Comparison of ENCODE assay signal across 13 cellular contexts in genomic region chr3:189056612-189057352, GRCh38.
DNase-seq lines count a peak whose midpoint lies in the region; ATAC-seq and TF ChIP-seq lines count a peak whose summit lies in the region.
"Had no signal": no experiment of that assay in that cellular context is flagged by ENCODE, and none has a peak within 500 bp of the region (broad histone marks: within the 10 kb centered on the region; RNA-seq: fewer than 3 reads in every experiment).

No MANE protein-coding gene starts in this region.

- H3K4me1 ChIP-seq in heart left ventricle, result no peaks in the 10 kb centered on the region
- no peaks in the 10 kb centered on the region for H3K4me1 ChIP-seq in ovary (ENCODE audit: insufficient read depth)

- H3K9me3 ChIP-seq in heart left ventricle (peaks cover 0 to 17% (median 0%) of the 10 kb centered on the region in 12 donors), ovary (peaks cover 0 to 3% of the 10 kb centered on the region in 2 donors)

- H3K27ac ChIP-seq in heart left ventricle (no peak overlapping the region), ovary (no peak overlapping the region)

- H3K27me3 ChIP-seq in heart left ventricle (no peaks in the 10 kb centered on the region), ovary (no peaks in the 10 kb centered on the region)

- H3K36me3 ChIP-seq in heart left ventricle (no peaks in the 10 kb centered on the region), ovary (no peaks in the 10 kb centered on the region)

- no peak for TF ChIP-seq CTCF in heart left ventricle (IDR thresholded peaks at IDR 0.05)
- no peak for TF ChIP-seq CTCF in epithelial cell of esophagus (IDR thresholded peaks at IDR 0.05; ENCODE audit: insufficient read depth, low read depth, low read length, missing control alignments)
- TF ChIP-seq CTCF in ovary (IDR thresholded peaks at IDR 0.05), result no peak

- WGBS in heart left ventricle, 4 donors, result 66 to 81% (median 72%) methylated on average over 3 of the region's 3 CpGs
- WGBS in ovary, 3 donors, result 55 to 74% (median 73%) methylated on average over 3 of the region's 3 CpGs

- no peak for TF ChIP-seq EP300 in ovary (IDR thresholded peaks at IDR 0.05)

- H3K4me3 ChIP-seq in heart left ventricle (no peak overlapping the region), epithelial cell of esophagus (ENCODE audit: low read length) (no peak overlapping the region), ovary (no peak overlapping the region)
- H3K4me3 ChIP-seq: GM12878 had no signal

- ATAC-seq in Right ventricle myocardium superior (ENCODE audit: poor library complexity), result peak; percentile 65
- no peak for ATAC-seq in heart left ventricle
- ATAC-seq in sciatic nerve, result peak; percentile 48
- no peak for ATAC-seq in HG03159 (IDR thresholded peaks at IDR 0.05; ENCODE audit: unreplicated experiment)
- ATAC-seq: GM12878, HCT116 had no signal

- DNase-seq in Right ventricle myocardium superior (no peak), heart left ventricle (no peak), epithelial cell of esophagus (ENCODE audit: low read depth) (peak; percentile 30), sciatic nerve (ENCODE audit: low spot score) (no peak), ovary (no peak), UCSD-AML1 (lab: John Stamatoyannopoulos, UW; ENCODE audit: unreplicated experiment) (no peak)
- DNase-seq: C1 segment of cervical spinal cord; Calu3; CD4-positive, alpha-beta T cell; DMS 273 treated with DMSO at 0.1 percent for 48 hours had no signal

- intact Hi-C loops in Right ventricle myocardium superior (cut with DNase I), result no loop called here
- intact Hi-C loops in heart left ventricle (cut with DNase I), result no loop called here
- intact Hi-C loops in sciatic nerve (cut with DNase I), result no loop called here
- intact Hi-C loops in ovary (cut with DNase I), result no loop called here

- no peak for TF ChIP-seq POLR2A in heart left ventricle (IDR thresholded peaks at IDR 0.05)
- TF ChIP-seq POLR2A in ovary (IDR thresholded peaks at IDR 0.05), result no peak

Comparison
In these comparisons a context has a peak if more than half of its experiments do, and no peak if none do; other contexts are left out.
1. ATAC-seq: peak in Right ventricle myocardium superior (single experiment) and sciatic nerve (single experiment); none in heart left ventricle (0 of 4) and HG03159 (single experiment).